ENCODE assay signal across 8 cellular contexts in the genomic region with DNA sequence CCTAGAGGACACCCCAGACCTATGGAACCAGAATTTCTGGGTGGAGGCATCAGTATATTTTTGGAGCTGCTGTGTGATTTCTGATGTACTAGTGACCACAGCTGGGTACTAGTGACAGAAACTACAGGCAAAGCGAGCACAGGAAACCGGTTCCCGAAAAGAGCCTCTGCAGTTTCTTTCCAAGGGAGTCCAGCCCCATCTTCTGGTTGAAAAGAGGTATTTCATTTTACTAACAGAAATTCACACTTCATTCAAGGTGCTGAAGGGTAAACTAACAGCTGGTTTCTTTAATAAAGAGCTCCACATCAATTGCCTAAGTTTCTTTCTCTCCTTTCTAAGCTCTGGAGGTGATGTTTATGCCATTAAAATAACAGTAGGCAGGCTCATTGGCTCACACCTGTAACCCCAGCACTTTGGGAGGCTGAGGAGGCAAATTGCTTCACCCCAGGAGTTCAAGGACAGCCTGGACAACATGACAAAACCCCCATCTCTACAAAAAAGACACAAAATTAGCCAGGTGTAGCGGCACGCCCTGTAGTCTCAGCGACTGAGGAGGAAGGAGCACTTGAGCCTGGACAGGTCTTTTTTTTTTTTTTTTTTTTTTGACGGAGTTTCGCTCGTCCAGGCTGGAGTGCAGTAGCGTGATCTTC. TPM values are rescaled to one million over a fixed set of nuclear protein-coding genes. Genes with fewer than 3 reads are reported as not detected.
DNase-seq lines count a peak whose midpoint lies in the region; ATAC-seq and TF ChIP-seq lines count a peak whose summit lies in the region.

No MANE protein-coding gene starts in this region.

- CTCF ChIA-PET in activated CD4-positive, alpha-beta T cell treated with anti-CD3 and anti-CD28 coated beads for 36 hours (lab: Charles Lee) = interaction anchor here (0.5 to 2.0 kb wide), 24 partner anchors 8 to 602 kb away, joined by 3 to 10 read pairs (median 4); a partner anchor contains a TSS
- CTCF ChIA-PET in IMR-90 (lab: Yijun Ruan, JAX) = interaction anchor here (0.6 to 1.3 kb wide), 6 partner anchors 10 to 653 kb away, joined by 3 to 4 read pairs (median 4); a partner anchor contains a TSS

- no peak overlapping the region for H3K9ac ChIP-seq in IMR-90 (ENCODE audit: low read depth, low read length)

- H3K36me3 ChIP-seq in IMR-90 (ENCODE audit: control insufficient read depth, insufficient read depth, low read length) = peaks cover 32% of the 10 kb centered on the region
- peaks cover 6 to 73% (median 7%) of the 10 kb centered on the region in 3 donors for H3K36me3 ChIP-seq in esophagus squamous epithelium

- WGBS in IMR-90 (ENCODE audit: extremely low coverage in 2 of 2, insufficient read length in 1 of 2), 2 experiments = no CpG with 5 or more reads among the region's 10 CpGs
- WGBS in esophagus squamous epithelium, 2 donors = 54 to 56% methylated on average over 10 of the region's 10 CpGs

- no peak overlapping the region for H3K27ac Mint-ChIP-seq in activated CD4-positive, alpha-beta T cell treated with anti-CD3 and anti-CD28 coated beads for 36 hours
- H3K27ac Mint-ChIP-seq in T-helper 17 cell (peak overlapping the region; percentile 37), nephron (peak overlapping the region in 2 of 3 experiments; percentile 29 to 80)

- TF ChIP-seq RAD21 in IMR-90 (IDR thresholded peaks at IDR 0.05; ENCODE audit: low read length) = peak; percentile 78

- no peak overlapping the region for H2BK20ac ChIP-seq in IMR-90 (ENCODE audit: low read depth, low read length)

- no peaks in the 10 kb centered on the region for H3K4me1 Mint-ChIP-seq in activated CD4-positive, alpha-beta T cell treated with anti-CD3 and anti-CD28 coated beads for 36 hours
- H3K4me1 Mint-ChIP-seq in T-helper 17 cell = peaks cover 9% of the 10 kb centered on the region
- H3K4me1 Mint-ChIP-seq in nephron = peaks cover 19% of the 10 kb centered on the region

- H3K27me3 ChIP-seq in IMR-90 (ENCODE audit: control insufficient read depth, insufficient read depth, low read length) (no peaks in the 10 kb centered on the region), esophagus squamous epithelium (no peaks in the 10 kb centered on the region)

- no peaks in the 10 kb centered on the region for H3K4me1 ChIP-seq in IMR-90 (ENCODE audit: control insufficient read depth, insufficient read depth, low read length)
- no peaks in the 10 kb centered on the region for H3K4me1 ChIP-seq in esophagus squamous epithelium

- no TSS peak for BruUV-seq in IMR-90 (replicated peaks; lab: Mats Ljungman, UMichigan)

- no peak overlapping the region for H4K91ac ChIP-seq in IMR-90 (ENCODE audit: insufficient read depth, low read depth, low read length)

- H3K36me3 Mint-ChIP-seq in activated CD4-positive, alpha-beta T cell treated with anti-CD3 and anti-CD28 coated beads for 36 hours (ENCODE audit: low read depth) = peaks cover 24% of the 10 kb centered on the region
- H3K36me3 Mint-ChIP-seq in T-helper 17 cell (ENCODE audit: low read depth) = peaks cover 8% of the 10 kb centered on the region
- H3K36me3 Mint-ChIP-seq in nephron (ENCODE audit: low read depth) = peaks cover 34% of the 10 kb centered on the region

- H2BK15ac ChIP-seq in IMR-90 (ENCODE audit: low read depth, low read length) = no peak overlapping the region

- in situ Hi-C loops in IMR-90 (cut with MboI; ENCODE audit: low sequenced_read_pairs) = loop anchor here (10.0 kb wide), 1 partner anchor 152 kb away; a partner anchor contains a TSS

- POLR2A ChIA-PET in activated CD4-positive, alpha-beta T cell treated with anti-CD3 and anti-CD28 coated beads for 36 hours (lab: Charles Lee) = no interaction called here
- POLR2A ChIA-PET in IMR-90 (lab: Charles Lee; ENCODE audit: unreplicated experiment) = no interaction called here

- no peaks in the 10 kb centered on the region for H3K27me3 Mint-ChIP-seq in activated CD4-positive, alpha-beta T cell treated with anti-CD3 and anti-CD28 coated beads for 36 hours
- H3K27me3 Mint-ChIP-seq in T-helper 17 cell = no peaks in the 10 kb centered on the region
- H3K27me3 Mint-ChIP-seq in nephron (ENCODE audit: low read depth) = no peaks in the 10 kb centered on the region

- no peak overlapping the region for H3K4me3 ChIP-seq in IMR-90 (ENCODE audit: insufficient read depth, low read depth, low read length)
- no peak overlapping the region for H3K4me3 ChIP-seq in esophagus squamous epithelium

- no peak overlapping the region for H3K23ac ChIP-seq in IMR-90 (ENCODE audit: low read depth, low read length)

- no peak overlapping the region for H3K14ac ChIP-seq in IMR-90 (replicated peaks; ENCODE audit: low read depth, low read length)

- no peak overlapping the region for H3K4me3 Mint-ChIP-seq in activated CD4-positive, alpha-beta T cell treated with anti-CD3 and anti-CD28 coated beads for 36 hours
- no peak overlapping the region for H3K4me3 Mint-ChIP-seq in T-helper 17 cell
- no peak overlapping the region for H3K4me3 Mint-ChIP-seq in nephron

- H3K9me1 ChIP-seq in IMR-90 (ENCODE audit: insufficient read depth, low read length) = no peaks in the 10 kb centered on the region

- H2BK120ac ChIP-seq in IMR-90 (ENCODE audit: low read depth, low read length) = no peak overlapping the region

- no peak overlapping the region for H3K18ac ChIP-seq in IMR-90 (ENCODE audit: low read depth, low read length)

- H3K56ac ChIP-seq in IMR-90 (ENCODE audit: extremely low read depth, insufficient read depth, low read length) = no peak overlapping the region

- TF ChIP-seq CTCF in IMR-90 (conservative IDR thresholded peaks at IDR 0.05; ENCODE audit: low read depth, low read length) = peak; percentile 69
- peak; percentile 43 to 72 (median 59) for TF ChIP-seq CTCF in esophagus squamous epithelium (IDR thresholded peaks at IDR 0.05)
- peak; percentile 65 to 79 (median 68) for TF ChIP-seq CTCF in nephron (IDR thresholded peaks at IDR 0.05; ENCODE audit: unreplicated experiment in 3 of 3)

- no peaks in the 10 kb centered on the region for H3K9me3 Mint-ChIP-seq in activated CD4-positive, alpha-beta T cell treated with anti-CD3 and anti-CD28 coated beads for 36 hours (ENCODE audit: low read depth)
- no peaks in the 10 kb centered on the region for H3K9me3 Mint-ChIP-seq in nephron

- ATAC-seq in activated CD4-positive, alpha-beta T cell treated with anti-CD3 and anti-CD28 coated beads for 36 hours = peak; percentile 51
- ATAC-seq in IMR-90 (ENCODE audit: low read depth) (peak; percentile 87), T-helper 17 cell (peak; percentile 57), GM18873 (IDR thresholded peaks at IDR 0.05; ENCODE audit: low FRiP score, unreplicated experiment) (no peak)

- no peak overlapping the region for H4K5ac ChIP-seq in IMR-90 (ENCODE audit: low read depth, low read length)

- H2BK5ac ChIP-seq in IMR-90 (ENCODE audit: low read depth, low read length, poor library complexity, severe bottlenecking) = no peak overlapping the region

- H3K79me1 ChIP-seq in IMR-90 (ENCODE audit: low read depth in 1 of 2, low read length in 2 of 2) = peaks cover 0 to 4% of the 10 kb centered on the region in 2 experiments; a peak in 1 of 4 replicates

- no peak overlapping the region for H2AFZ ChIP-seq in IMR-90 (replicated peaks; ENCODE audit: low read length, poor library complexity)

- 0 out of 2 replicates have a peak, but pooled peaks cover 4% of the 10 kb centered on the region for H4K20me1 ChIP-seq in IMR-90 (ENCODE audit: insufficient read depth, low read length)

- H3K27ac ChIP-seq in IMR-90 (ENCODE audit: insufficient read depth, low read length) (no peak overlapping the region), esophagus squamous epithelium (no peak overlapping the region)

- TF ChIP-seq POLR2A in IMR-90 (IDR thresholded peaks at IDR 0.05; ENCODE audit: low read depth, low read length) = no peak
- TF ChIP-seq POLR2A in esophagus squamous epithelium (IDR thresholded peaks at IDR 0.05) = no peak

- H3K4me2 ChIP-seq in IMR-90 (ENCODE audit: low read depth, low read length) = no peak overlapping the region

- no peak overlapping the region for H3K4ac ChIP-seq in IMR-90 (ENCODE audit: low read depth, low read length)

- H2AK9ac ChIP-seq in IMR-90 (replicated peaks; ENCODE audit: low read depth, low read length, poor library complexity) = no peak overlapping the region

- no peak overlapping the region for H2AK5ac ChIP-seq in IMR-90 (ENCODE audit: low read depth, low read length)

- intact Hi-C loops in activated CD4-positive, alpha-beta T cell treated with anti-CD3 and anti-CD28 coated beads for 36 hours (cut with DNase I, micrococcal nuclease) = loop anchor here (1.0 kb wide), 2 partner anchors 92 to 160 kb away; a partner anchor contains a TSS
- intact Hi-C loops in IMR-90 (cut with micrococcal nuclease) (loop anchor here (1.0 to 2.0 kb wide), 2 partner anchors 46 to 160 kb away; no protein-coding TSS in a partner anchor), esophagus squamous epithelium (cut with DNase I) (no loop called here)

- dilution Hi-C loops in IMR-90 (cut with HindIII; ENCODE audit: low sequenced_read_pairs, unreplicated experiment) = no loop called here

- no peaks in the 10 kb centered on the region for H3K9me3 ChIP-seq in IMR-90 (ENCODE audit: control insufficient read depth, insufficient read depth, low read length)
- no peaks in the 10 kb centered on the region for H3K9me3 ChIP-seq in T-helper 17 cell (ENCODE audit: control insufficient read depth, low read length, poor library complexity, severe bottlenecking)
- no peaks in the 10 kb centered on the region for H3K9me3 ChIP-seq in esophagus squamous epithelium

- DNase-seq in activated CD4-positive, alpha-beta T cell treated with anti-CD3 and anti-CD28 coated beads for 36 hours = peak; percentile 41
- no peak for DNase-seq in activated CD4-positive, alpha-beta T cell treated with anti-CD3 and anti-CD28 coated beads, Interleukin-2, amount 50 U/mL, for 48 hours
- peak; percentile 54 for DNase-seq in IMR-90
- DNase-seq in T-helper 17 cell = no peak
- DNase-seq in esophagus squamous epithelium (lab: John Stamatoyannopoulos, UW) = no peak
- DNase-seq in 8988T = no peak

- H4K8ac ChIP-seq in IMR-90 (ENCODE audit: low read depth in 2 of 2, low read length in 2 of 2) = no peak overlapping the region

RNA-seq across cellular contexts. Expression of a gene that starts 22.0 kb away (rescaled TPM):
- total RNA-seq in activated CD4-positive, alpha-beta T cell treated with anti-CD3 and anti-CD28 coated beads for 36 hours = 10 to 100 TPM; 19.4 to 22.1 TPM
- total RNA-seq in IMR-90 (2012; rRNA removed) = 13.9 and 14.2 TPM in 2 replicates
- 14.9 and 16.0 TPM in 2 replicates for polyA plus RNA-seq in IMR-90 (2012; rRNA removed)
- 11.8 and 12.7 TPM in 2 replicates for polyA plus RNA-seq in IMR-90 (2012; cell fraction: cytosol; rRNA removed)
- polyA plus RNA-seq in IMR-90 (2012; cell fraction: nucleus; rRNA removed; ENCODE audit: low replicate concordance) = 23.2 and 37.1 TPM in 2 replicates
- 10 to 100 TPM; 13.3 to 14.0 TPM for total RNA-seq in T-helper 17 cell
- 10 to 100 TPM in 3 of 4 donors, 1 to 10 TPM in 1; 4.8 to 17.1 (median 13.3) TPM for total RNA-seq in esophagus squamous epithelium

RNA-seq across cellular contexts. Expression of a gene that starts 33.1 kb away (rescaled TPM):
- total RNA-seq in activated CD4-positive, alpha-beta T cell treated with anti-CD3 and anti-CD28 coated beads for 36 hours = 10 to 100 TPM; 13.2 to 13.6 TPM
- 7.3 and 9.4 TPM in 2 replicates for total RNA-seq in IMR-90 (2012; rRNA removed)
- 7.6 and 9.8 TPM in 2 replicates for polyA plus RNA-seq in IMR-90 (2012; rRNA removed)
- polyA plus RNA-seq in IMR-90 (2012; cell fraction: cytosol; rRNA removed) = 6.4 and 8.4 TPM in 2 replicates
- 13.3 and 25.1 TPM in 2 replicates for polyA plus RNA-seq in IMR-90 (2012; cell fraction: nucleus; rRNA removed; ENCODE audit: low replicate concordance)
- 1 to 10 TPM; 5.9 to 8.0 TPM for total RNA-seq in T-helper 17 cell
- 10 to 100 TPM in 1 of 4 donors, 1 to 10 TPM in 3; 6.7 to 12.1 (median 8.7) TPM for total RNA-seq in esophagus squamous epithelium

RNA-seq across cellular contexts. Expression of a gene that starts 44.0 kb away (rescaled TPM):
- 10 to 100 TPM; 12.4 to 15.7 TPM for total RNA-seq in activated CD4-positive, alpha-beta T cell treated with anti-CD3 and anti-CD28 coated beads for 36 hours
- total RNA-seq in IMR-90 (2012; rRNA removed) (12.0 and 14.2 TPM in 2 replicates), T-helper 17 cell (10 to 100 TPM; 26.1 to 33.8 TPM), esophagus squamous epithelium (10 to 100 TPM; 45.9 to 68.1 (median 55.1) TPM)
- polyA plus RNA-seq in IMR-90 (2012; rRNA removed) = 36.7 and 37.4 TPM in 2 replicates
- polyA plus RNA-seq in IMR-90 (2012; cell fraction: cytosol; rRNA removed) = 27.2 and 40.1 TPM in 2 replicates
- polyA plus RNA-seq in IMR-90 (2012; cell fraction: nucleus; rRNA removed; ENCODE audit: low replicate concordance) = 70.4 and 149 TPM in 2 replicates

RNA-seq across cellular contexts. Expression of a gene that starts 55.0 kb away (rescaled TPM):
- total RNA-seq in activated CD4-positive, alpha-beta T cell treated with anti-CD3 and anti-CD28 coated beads for 36 hours = 10 to 100 TPM; 53.2 to 62.0 TPM
- total RNA-seq in IMR-90 (2012; rRNA removed) (38.7 and 41.7 TPM in 2 replicates), T-helper 17 cell (10 to 100 TPM; 38.2 to 39.3 TPM), esophagus squamous epithelium (10 to 100 TPM; 27.1 to 41.5 (median 34.7) TPM)
- polyA plus RNA-seq in IMR-90 (2012; rRNA removed) = 47.8 and 48.5 TPM in 2 replicates
- polyA plus RNA-seq in IMR-90 (2012; cell fraction: cytosol; rRNA removed) = 26.3 and 27.7 TPM in 2 replicates
- polyA plus RNA-seq in IMR-90 (2012; cell fraction: nucleus; rRNA removed; ENCODE audit: low replicate concordance) = 81.9 and 90.2 TPM in 2 replicates

Comparison
In these comparisons a context has a peak if more than half of its experiments do, and no peak if none do; other contexts are left out.
1. DNase-seq: peak in activated CD4-positive, alpha-beta T cell treated with anti-CD3 and anti-CD28 coated beads for 36 hours (single experiment) and IMR-90 (single experiment); none in activated CD4-positive, alpha-beta T cell treated with anti-CD3 and anti-CD28 coated beads, Interleukin-2, amount 50 U/mL, for 48 hours (0 of 2), T-helper 17 cell (0 of 3), esophagus squamous epithelium (single experiment) and 8988T (single experiment).
2. Peak in every context shown above with its lines, with median percentiles within 50 percentile points of each other: CTCF ChIP-seq.